Comparison of ENCODE assay signal across 11 cellular contexts in genomic region chr17:67435122-67435521, GRCh38. TPM values are rescaled to one million over a fixed set of nuclear protein-coding genes. Genes with fewer than 3 reads are reported as not detected.
DNase-seq lines count a peak whose midpoint lies in the region; ATAC-seq, FAIRE-seq and TF ChIP-seq lines count a peak whose summit lies in the region.
"Had no signal": no experiment of that assay in that cellular context is flagged by ENCODE, and none has a peak within 500 bp of the region (broad histone marks: within the 10 kb centered on the region; RNA-seq: fewer than 3 reads in every experiment).

No MANE protein-coding gene starts in this region.

- H3K27me3 Mint-ChIP-seq in activated T-cell treated with anti-CD3 and anti-CD28 coated beads, Interleukin-2, amount 50 U/mL, for 4 hours (ENCODE audit: low read depth), result no peaks in the 10 kb centered on the region
- H3K27me3 Mint-ChIP-seq: type B pancreatic cell had no signal

- H3K9me3 ChIP-seq in Peyer's patch, result no peaks in the 10 kb centered on the region
- H3K9me3 ChIP-seq: ovary had no signal

- H3K9me3 Mint-ChIP-seq in activated T-cell treated with anti-CD3 and anti-CD28 coated beads, Interleukin-2, amount 50 U/mL, for 4 hours, result no peaks in the 10 kb centered on the region
- H3K9me3 Mint-ChIP-seq: type B pancreatic cell had no signal

- H3K4me1 Mint-ChIP-seq in activated T-cell treated with anti-CD3 and anti-CD28 coated beads, Interleukin-2, amount 50 U/mL, for 4 hours (ENCODE audit: low read depth), result peaks cover 86% of the 10 kb centered on the region

- H3K36me3 Mint-ChIP-seq in activated T-cell treated with anti-CD3 and anti-CD28 coated beads, Interleukin-2, amount 50 U/mL, for 4 hours (ENCODE audit: insufficient read depth), result peaks cover 10% of the 10 kb centered on the region
- H3K36me3 Mint-ChIP-seq: type B pancreatic cell had no signal

- H3K4me3 Mint-ChIP-seq in activated T-cell treated with anti-CD3 and anti-CD28 coated beads, Interleukin-2, amount 50 U/mL, for 4 hours, result peak overlapping the region; percentile 24
- H3K4me3 Mint-ChIP-seq: type B pancreatic cell had no signal

- H3K36me3 ChIP-seq in Peyer's patch, result no peaks in the 10 kb centered on the region
- H3K36me3 ChIP-seq: ovary had no signal

- intact Hi-C loops in left cardiac atrium (cut with DNase I), result no loop called here

- H3K4me1 ChIP-seq in Peyer's patch, result peaks cover 0 to 29% (median 5%) of the 10 kb centered on the region in 4 donors

- H3K27me3 ChIP-seq in Peyer's patch, result no peaks in the 10 kb centered on the region
- H3K27me3 ChIP-seq: ovary had no signal

- TF ChIP-seq POLR2A in Peyer's patch (IDR thresholded peaks at IDR 0.05), result peak in 1 of 2 donors; percentile 32

- peak; percentile 19 to 23 for ATAC-seq in activated T-cell treated with anti-CD3 and anti-CD28 coated beads, Interleukin-2, amount 50 U/mL, for 4 hours
- ATAC-seq in left cardiac atrium (peak; percentile 29 to 61), HG02623 (IDR thresholded peaks at IDR 0.05; ENCODE audit: unreplicated experiment) (no peak), GM19397 (IDR thresholded peaks at IDR 0.05; ENCODE audit: unreplicated experiment) (no peak)

- H3K4me3 ChIP-seq in Peyer's patch, result no peak overlapping the region
- H3K4me3 ChIP-seq: ovary had no signal

- FAIRE-seq in GM19239 (lab: Jason Lieb, UNC), result no peak

- no peak for TF ChIP-seq CTCF in Peyer's patch (IDR thresholded peaks at IDR 0.05)

- H3K27ac ChIP-seq in Peyer's patch, result peak overlapping the region; percentile 65 to 86 (median 68)
- H3K27ac ChIP-seq: ovary had no signal

- DNase-seq in Peyer's patch, result peak in 2 of 3 donors; percentile 55 to 81
- peak; percentile 45 for DNase-seq in activated T-cell treated with anti-CD3 and anti-CD28 coated beads, Interleukin-2, amount 50 U/mL, for 4 hours
- DNase-seq in left cardiac atrium, result no peak
- DNase-seq in stimulated activated naive CD4-positive, alpha-beta T cell (lab: John Stamatoyannopoulos, UW), result peak in 5 of 6 experiments; percentile 26 to 60 (median 46)
- DNase-seq in GM19239 (ENCODE audit: insufficient read length, low spot score), result no peak
- DNase-seq in NCI-H2107 (lab: John Stamatoyannopoulos, UW), result no peak
- DNase-seq: NCI-H2081, ovary had no signal

RNA-seq across cellular contexts. Expression of gene PITPNC1, which starts 58.0 kb away (rescaled TPM):
- total RNA-seq in Peyer's patch (10 to 100 TPM in 1 of 4 donors, 1 to 10 TPM in 3; 1.9 to 12.4 (median 5.2) TPM), left cardiac atrium (10 to 100 TPM; 26.2 to 33.7 TPM)
- 10 to 100 TPM; 14.3 to 28.0 (median 19.7) TPM for total RNA-seq in activated T-cell treated with anti-CD3 and anti-CD28 coated beads, Interleukin-2, amount 50 U/mL, for 4 hours

Comparison
In these comparisons a context has a peak if more than half of its experiments do, and no peak if none do; other contexts are left out.
1. DNase-seq: peak in Peyer's patch (2 of 3), activated T-cell treated with anti-CD3 and anti-CD28 coated beads, Interleukin-2, amount 50 U/mL, for 4 hours (single experiment) and stimulated activated naive CD4-positive, alpha-beta T cell (5 of 6); none in left cardiac atrium (single experiment), GM19239 (single experiment) and NCI-H2107 (single experiment).
2. ATAC-seq: peak in activated T-cell treated with anti-CD3 and anti-CD28 coated beads, Interleukin-2, amount 50 U/mL, for 4 hours (2 of 2) and left cardiac atrium (2 of 2); none in HG02623 (single experiment) and GM19397 (single experiment).